Comparison of ENCODE assay signal across 9 cellular contexts in the genomic region with DNA sequence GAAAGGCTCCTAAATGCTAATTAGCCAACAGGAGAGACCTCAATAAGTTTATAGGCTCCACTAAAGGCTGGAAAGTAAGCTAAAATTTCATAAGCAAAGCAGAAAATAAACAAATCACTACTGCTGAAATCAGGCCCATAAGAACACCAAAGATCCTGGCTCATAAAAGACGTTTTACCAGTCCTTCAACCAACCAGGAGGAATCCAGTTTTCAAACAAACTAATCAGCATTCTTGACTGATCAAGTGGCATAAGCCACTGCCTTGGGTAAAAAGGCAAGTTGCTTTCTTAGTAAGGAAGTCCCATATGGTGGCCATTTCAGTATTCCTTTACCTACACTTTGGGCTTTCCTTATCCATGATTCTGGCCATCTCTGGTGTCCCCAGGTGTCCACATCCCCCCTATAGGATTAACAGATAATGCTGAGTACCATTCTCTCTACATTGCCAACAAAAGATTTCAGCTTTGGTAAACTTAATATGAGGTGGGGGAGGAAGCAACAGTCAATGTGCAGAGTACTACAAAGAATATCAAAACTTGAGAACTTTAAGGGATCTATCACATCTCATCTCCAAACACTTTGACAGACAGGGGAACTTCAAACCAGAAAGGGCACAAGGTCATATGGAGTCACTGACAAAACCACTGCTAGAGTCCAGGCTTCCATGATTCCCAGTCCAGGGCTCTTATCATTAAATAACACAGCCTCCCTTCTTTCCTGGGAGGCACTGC. TPM values are rescaled to one million over a fixed set of nuclear protein-coding genes. Genes with fewer than 3 reads are reported as not detected.
DNase-seq lines count a peak whose midpoint lies in the region; ATAC-seq, FAIRE-seq and TF ChIP-seq lines count a peak whose summit lies in the region.
"Had no signal": no experiment of that assay in that cellular context is flagged by ENCODE, and none has a peak within 500 bp of the region (broad histone marks: within the 10 kb centered on the region; RNA-seq: fewer than 3 reads in every experiment).

No MANE protein-coding gene starts in this region.

- no peak overlapping the region for H2BK120ac ChIP-seq in mesenchymal stem cell (ENCODE audit: low read depth, low read length)

- H4K91ac ChIP-seq in mesenchymal stem cell (ENCODE audit: low read length) = no peak overlapping the region

- BruUV-seq in K562 (replicated peaks; lab: Mats Ljungman, UMichigan) = TSS peak; percentile 57

- no peaks in the 10 kb centered on the region for H3K9me3 ChIP-seq in cardiac muscle cell (ENCODE audit: low read depth)
- H3K9me3 ChIP-seq in K562 (replicated peaks; ENCODE audit: control insufficient read depth, insufficient read depth, low read depth, low read length) = no peaks in the 10 kb centered on the region
- no peaks in the 10 kb centered on the region for H3K9me3 ChIP-seq in mesenchymal stem cell (ENCODE audit: control insufficient read depth, low read length)
- no peaks in the 10 kb centered on the region for H3K9me3 ChIP-seq in upper lobe of left lung

- H3K18ac ChIP-seq in mesenchymal stem cell (ENCODE audit: low read depth in 1 of 2, low read length in 2 of 2) = no peak overlapping the region

- in situ Hi-C loops in K562 (cut with MboI) = no loop called here

- H3K79me1 ChIP-seq in mesenchymal stem cell (replicated peaks; ENCODE audit: low read length, poor library complexity, severe bottlenecking) = peaks cover 10% of the 10 kb centered on the region

- no peak overlapping the region for H3K4ac ChIP-seq in mesenchymal stem cell (ENCODE audit: low read depth in 1 of 2, low read length in 2 of 2)

- peak overlapping the region in 1 of 2 experiments; percentile 92; a peak in 1 of 4 replicates for H3K9ac ChIP-seq in K562 (ENCODE audit: insufficient read depth in 1 of 2, low read depth in 2 of 2, low read length in 2 of 2)
- H3K9ac ChIP-seq in mesenchymal stem cell (ENCODE audit: low read length) = peak overlapping the region; percentile 92

- intact Hi-C loops in left ventricle myocardium superior (cut with micrococcal nuclease) (loop anchor here (10.0 kb wide), 1 partner anchor 64 kb away; a partner anchor contains a TSS), K562 (cut with micrococcal nuclease) (no loop called here)

- DNase-seq in cardiac muscle cell (ENCODE audit: low read depth in 1 of 2, low spot score in 1 of 2) (no peak), left ventricle myocardium superior (no peak), K562 (ENCODE audit: extremely low read depth in 1 of 4, low spot score in 3 of 4) (peak in 3 of 4 experiments; percentile 22 to 27 (median 24)), mesenchymal stem cell (no peak), upper lobe of left lung (no peak), NCI-H1436 treated with DMSO at 0.1 percent for 48 hours (lab: John Stamatoyannopoulos, UW) (no peak)
- no peak for DNase-seq in activated CD4-positive, CD25-positive, alpha-beta regulatory T cell treated with anti-CD3 and anti-CD28 coated beads, Interleukin-2, amount 50 U/mL, for 72 hours
- DNase-seq: activated CD8-positive, alpha-beta memory T cell treated with anti-CD3 and anti-CD28 coated beads for 24 hours had no signal

- 8% methylated on average over 1 of the region's 1 CpG for WGBS in K562 (ENCODE audit: insufficient coverage, low coverage, missing lambda C conversion rate)
- 56% methylated on average over 1 of the region's 1 CpG for WGBS in mesenchymal stem cell
- WGBS in upper lobe of left lung, 2 donors = 31 to 39% methylated on average over 1 of the region's 1 CpG

- TF ChIP-seq RAD21 in K562 (CRISPR knock-in tag; conservative IDR thresholded peaks at IDR 0.05 in 1 of 2, IDR thresholded peaks at IDR 0.05 in 1 of 2) = no peak

- ATAC-seq in left ventricle myocardium superior = no peak
- no peak for ATAC-seq in K562
- ATAC-seq in upper lobe of left lung (ENCODE audit: low FRiP score in 2 of 2) = no peak
- ATAC-seq in GM18870 (IDR thresholded peaks at IDR 0.05; ENCODE audit: unreplicated experiment) = no peak

- H3K79me2 ChIP-seq in K562 (ENCODE audit: control insufficient read depth, insufficient read depth, low read length) = peaks cover 3% of the 10 kb centered on the region; the same call in 1 of the 3 replicates

- H2AK5ac ChIP-seq in mesenchymal stem cell (ENCODE audit: low read length, severe bottlenecking) = no peak overlapping the region

- H4K20me1 ChIP-seq in K562 (replicated peaks; ENCODE audit: control insufficient read depth, insufficient read depth, low read length) = no peaks in the 10 kb centered on the region

- no peak overlapping the region for H3K14ac ChIP-seq in mesenchymal stem cell (ENCODE audit: low read length in 2 of 2)

- no peak overlapping the region for H3K23ac ChIP-seq in mesenchymal stem cell (ENCODE audit: low read length in 2 of 2)

- TF ChIP-seq CTCF in cardiac muscle cell (IDR thresholded peaks at IDR 0.05; ENCODE audit: low read depth, low read length) = no peak
- no peak for TF ChIP-seq CTCF in K562 (IDR thresholded peaks at IDR 0.05 in 2 of 3, conservative IDR thresholded peaks at IDR 0.05 in 1 of 3; ENCODE audit: insufficient read depth in 2 of 3, low read depth in 1 of 3, low read length in 3 of 3)
- TF ChIP-seq CTCF in upper lobe of left lung (IDR thresholded peaks at IDR 0.05) = no peak

- TF ChIP-seq EP300 in K562 (IDR thresholded peaks at IDR 0.05; ENCODE audit: low read length) (no peak), upper lobe of left lung (IDR thresholded peaks at IDR 0.05) (no peak)

- H2AFZ ChIP-seq in K562 (ENCODE audit: low read depth, low read length) (no peak overlapping the region), mesenchymal stem cell (ENCODE audit: low read depth, low read length) (no peak overlapping the region)

- peak overlapping the region; percentile 72 for H3K4me3 ChIP-seq in cardiac muscle cell
- H3K4me3 ChIP-seq in K562 = peak overlapping the region; percentile 70
- H3K4me3 ChIP-seq in mesenchymal stem cell (ENCODE audit: insufficient read depth in 1 of 2, low read depth in 1 of 2, low read length in 2 of 2) = peak overlapping the region; percentile 90 to 94
- H3K4me3 ChIP-seq in upper lobe of left lung = peak overlapping the region in 3 of 4 donors; percentile 88 to 94 (median 90)

- no peak overlapping the region for H4K8ac ChIP-seq in mesenchymal stem cell (ENCODE audit: low read length)

- TF ChIP-seq POLR2A in K562 (conservative IDR thresholded peaks at IDR 0.05) (no peak), upper lobe of left lung (IDR thresholded peaks at IDR 0.05) (no peak)

- H3K4me1 ChIP-seq in cardiac muscle cell (ENCODE audit: low read depth) (peaks cover 7% of the 10 kb centered on the region), K562 (replicated peaks in 1 of 2; ENCODE audit: control insufficient read depth in 2 of 2, insufficient read depth in 2 of 2, low read length in 2 of 2) (peaks cover 10 to 11% of the 10 kb centered on the region in 2 experiments; a peak in 4 of 5 replicates), mesenchymal stem cell (ENCODE audit: control insufficient read depth, insufficient read depth, low read depth, low read length) (peaks cover 8% of the 10 kb centered on the region), upper lobe of left lung (peaks cover 22 to 34% (median 30%) of the 10 kb centered on the region in 4 donors)

- no peaks in the 10 kb centered on the region for H3K36me3 ChIP-seq in cardiac muscle cell
- H3K36me3 ChIP-seq in K562 (ENCODE audit: control insufficient read depth, insufficient read depth, low read length) = no peaks in the 10 kb centered on the region
- no peaks in the 10 kb centered on the region for H3K36me3 ChIP-seq in mesenchymal stem cell (ENCODE audit: control insufficient read depth in 1 of 2, insufficient read depth in 2 of 2, low read depth in 1 of 2, low read length in 2 of 2)
- H3K36me3 ChIP-seq in upper lobe of left lung = no peaks in the 10 kb centered on the region

- H3K4me2 ChIP-seq in K562 (ENCODE audit: insufficient read depth, low read length) (peak overlapping the region; percentile 72), mesenchymal stem cell (ENCODE audit: low read length, poor library complexity, severe bottlenecking) (peak overlapping the region; percentile 52)

- H3K27ac ChIP-seq in cardiac muscle cell (peak overlapping the region; percentile 71), K562 (ENCODE audit: extremely low read depth, low read depth, low read length) (no peak overlapping the region; the same call in 2 of the 3 replicates), mesenchymal stem cell (ENCODE audit: low read length, poor library complexity, severe bottlenecking) (no peak overlapping the region), upper lobe of left lung (peak overlapping the region; percentile 91 to 96 (median 92))

- H3K9me1 ChIP-seq in K562 (ENCODE audit: control insufficient read depth, insufficient read depth, low read length) = no peaks in the 10 kb centered on the region

- FAIRE-seq in K562 (lab: Jason Lieb, UNC) = peak; percentile 49

- no peak overlapping the region for H2BK15ac ChIP-seq in mesenchymal stem cell (ENCODE audit: low read depth, poor library complexity, severe bottlenecking)

- no peaks in the 10 kb centered on the region for H3K27me3 ChIP-seq in cardiac muscle cell
- H3K27me3 ChIP-seq in K562 (ENCODE audit: control insufficient read depth in 2 of 2, insufficient read depth in 2 of 2, low read length in 2 of 2) = no peaks in the 10 kb centered on the region
- H3K27me3 ChIP-seq in mesenchymal stem cell (ENCODE audit: control insufficient read depth in 1 of 2, insufficient read depth in 1 of 2, low read length in 2 of 2) = no peaks in the 10 kb centered on the region
- no peaks in the 10 kb centered on the region for H3K27me3 ChIP-seq in upper lobe of left lung

- no peak overlapping the region for H2BK12ac ChIP-seq in mesenchymal stem cell (ENCODE audit: low read length in 2 of 2)

- POLR2A ChIA-PET in K562 (lab: Yijun Ruan, JAX) = interaction anchor here (0.6 to 1.0 kb wide), 2 partner anchors 86 to 399 kb away, joined by 3 read pairs; no protein-coding TSS in a partner anchor

- CTCF ChIA-PET in K562 (lab: Yijun Ruan, JAX; ENCODE audit: low intra/inter-chr PET ratio) = no interaction called here

- no peak overlapping the region for H2BK5ac ChIP-seq in mesenchymal stem cell (ENCODE audit: low read depth, low read length, poor library complexity, severe bottlenecking)

RNA-seq across cellular contexts. Expression of a gene that starts 1.3 kb away (rescaled TPM):
- total RNA-seq in cardiac muscle cell = 49.9 and 145 TPM in 2 replicates
- polyA plus RNA-seq in cardiac muscle cell = 46.4 and 55.2 TPM in 2 replicates
- total RNA-seq in left ventricle myocardium superior = 287 TPM
- total RNA-seq in K562 (2011; cell fraction: chromatin; rRNA removed; ENCODE audit: low replicate concordance) = 26.4 and 33.5 TPM in 2 replicates
- 13.0 and 15.5 TPM in 2 replicates for total RNA-seq in K562 (2011; cell fraction: nucleolus; rRNA removed)
- 17.5 and 22.1 TPM in 2 replicates for total RNA-seq in K562 (2011; cell fraction: nucleoplasm; rRNA removed)
- 2.0 and 3.1 TPM in 2 replicates for total RNA-seq in K562 (2014; rRNA removed)
- 1.8 and 2.5 TPM in 2 replicates for total RNA-seq in K562 (2014; rRNA removed; fragmentation: Illumina TruSeq; extraction: Trizol)
- 2.5 and 3.2 TPM in 2 replicates for total RNA-seq in K562 (2015; rRNA removed; fragmentation: Illumina TruSeq; extraction: Trizol)
- 4.8 and 6.0 TPM in 2 replicates for total RNA-seq in K562 (2021)
- polyA plus RNA-seq in K562 (2011; rRNA removed) = 3.7 and 5.7 TPM in 2 replicates
- polyA plus RNA-seq in K562 (2011; cell fraction: cytosol; rRNA removed) = 3.4 and 4.4 TPM in 2 replicates
- 9.0 and 14.2 TPM in 2 replicates for polyA plus RNA-seq in K562 (2011; cell fraction: nucleus; rRNA removed)
- 4.5 and 5.8 TPM in 2 replicates for polyA plus RNA-seq in K562 (2012)
- 3.8 and 4.4 TPM in 2 replicates for polyA plus RNA-seq in K562 (2014; fragmentation: Illumina TruSeq; extraction: Trizol)
- under 1 TPM; 0.07 to 0.42 TPM for polyA plus RNA-seq in K562 (2014; fragmentation: Nextera tagmentation; extraction: Ambion mirVana)
- polyA plus RNA-seq in K562 (2014; rRNA removed) = 2.3 and 4.4 TPM in 2 replicates
- 6.1 and 6.7 TPM in 2 replicates for polyA minus RNA-seq in K562 (2011; rRNA and poly(A)+ RNA removed)
- 2.1 and 6.0 TPM in 2 replicates for polyA minus RNA-seq in K562 (2011; cell fraction: cytosol; rRNA and poly(A)+ RNA removed)
- 6.7 and 7.8 TPM in 2 replicates for polyA minus RNA-seq in K562 (2011; cell fraction: nucleus; rRNA and poly(A)+ RNA removed)
- polyA plus RNA-seq in mesenchymal stem cell (2013, experiment 1 of 2) = 40.1 TPM
- 35.1 TPM for polyA plus RNA-seq in mesenchymal stem cell (2013, experiment 2 of 2)
- 100 to 1,000 TPM in 1 of 6 donors, 10 to 100 TPM in 5; 54.2 to 134 (median 72.9) TPM for total RNA-seq in upper lobe of left lung

RNA-seq across cellular contexts. Expression of a gene that starts 1.8 kb away (rescaled TPM):
- 0.18 and 0.21 TPM in 2 replicates for total RNA-seq in cardiac muscle cell
- 2.4 and 4.1 TPM in 2 replicates for polyA plus RNA-seq in cardiac muscle cell
- total RNA-seq in left ventricle myocardium superior = 1.5 TPM
- total RNA-seq in K562 (2011; cell fraction: chromatin; rRNA removed; ENCODE audit: low replicate concordance) = 1.1 and 1.3 TPM in 2 replicates
- 0.83 and 1.1 TPM in 2 replicates for total RNA-seq in K562 (2011; cell fraction: nucleolus; rRNA removed)
- total RNA-seq in K562 (2011; cell fraction: nucleoplasm; rRNA removed) = 0.88 and 1.8 TPM in 2 replicates
- total RNA-seq in K562 (2014; rRNA removed) = 0.65 TPM in 1 of 2 replicates, not detected in the other
- total RNA-seq in K562 (2014; rRNA removed; fragmentation: Illumina TruSeq; extraction: Trizol) = 0.54 TPM in 1 of 2 replicates, not detected in the other
- total RNA-seq in K562 (2015; rRNA removed; fragmentation: Illumina TruSeq; extraction: Trizol) = 0.23 TPM in 1 of 2 replicates, not detected in the other
- 0.13 TPM in 1 of 2 replicates, not detected in the other for total RNA-seq in K562 (2021)
- 0.03 and 0.10 TPM in 2 replicates for polyA plus RNA-seq in K562 (2011; rRNA removed)
- polyA plus RNA-seq in K562 (2011; cell fraction: cytosol; rRNA removed) = 0.01 and 0.03 TPM in 2 replicates
- 0.24 and 0.85 TPM in 2 replicates for polyA plus RNA-seq in K562 (2011; cell fraction: nucleus; rRNA removed)
- polyA plus RNA-seq in K562 (2012) = 0.79 and 0.94 TPM in 2 replicates
- 0.40 and 0.49 TPM in 2 replicates for polyA plus RNA-seq in K562 (2014; fragmentation: Illumina TruSeq; extraction: Trizol)
- polyA plus RNA-seq in K562 (2014; fragmentation: Nextera tagmentation; extraction: Ambion mirVana) = under 1 TPM; 0.13 to 0.46 TPM
- 0.16 and 0.84 TPM in 2 replicates for polyA plus RNA-seq in K562 (2014; rRNA removed)
- 0.15 and 0.21 TPM in 2 replicates for polyA minus RNA-seq in K562 (2011; rRNA and poly(A)+ RNA removed)
- not detected in 2 replicates for polyA minus RNA-seq in K562 (2011; cell fraction: cytosol; rRNA and poly(A)+ RNA removed)
- polyA minus RNA-seq in K562 (2011; cell fraction: nucleus; rRNA and poly(A)+ RNA removed) = 0.22 and 0.27 TPM in 2 replicates
- polyA plus RNA-seq in mesenchymal stem cell (2013, experiment 1 of 2) = 0.23 TPM
- 0.25 TPM for polyA plus RNA-seq in mesenchymal stem cell (2013, experiment 2 of 2)
- total RNA-seq in upper lobe of left lung = 10 to 100 TPM in 4 of 6 donors, 1 to 10 TPM in 2; 1.5 to 46.2 (median 11.4) TPM

Comparison
In these comparisons a context has a peak if more than half of its experiments do, and no peak if none do; other contexts are left out.
1. DNase-seq: peak in K562 (3 of 4); none in cardiac muscle cell (0 of 2), left ventricle myocardium superior (single experiment), mesenchymal stem cell (single experiment), upper lobe of left lung (0 of 2), activated CD4-positive, CD25-positive, alpha-beta regulatory T cell treated with anti-CD3 and anti-CD28 coated beads, Interleukin-2, amount 50 U/mL, for 72 hours (single experiment) and NCI-H1436 treated with DMSO at 0.1 percent for 48 hours (single experiment).
2. H3K27ac ChIP-seq: peak in cardiac muscle cell (single experiment) and upper lobe of left lung (4 of 4); none in K562 (single experiment) and mesenchymal stem cell (single experiment).
3. Peak in every context shown above with its lines, with median percentiles within 50 percentile points of each other: H3K4me3 ChIP-seq.